14 cellular contexts compared by ENCODE assay signal in the genomic region with DNA sequence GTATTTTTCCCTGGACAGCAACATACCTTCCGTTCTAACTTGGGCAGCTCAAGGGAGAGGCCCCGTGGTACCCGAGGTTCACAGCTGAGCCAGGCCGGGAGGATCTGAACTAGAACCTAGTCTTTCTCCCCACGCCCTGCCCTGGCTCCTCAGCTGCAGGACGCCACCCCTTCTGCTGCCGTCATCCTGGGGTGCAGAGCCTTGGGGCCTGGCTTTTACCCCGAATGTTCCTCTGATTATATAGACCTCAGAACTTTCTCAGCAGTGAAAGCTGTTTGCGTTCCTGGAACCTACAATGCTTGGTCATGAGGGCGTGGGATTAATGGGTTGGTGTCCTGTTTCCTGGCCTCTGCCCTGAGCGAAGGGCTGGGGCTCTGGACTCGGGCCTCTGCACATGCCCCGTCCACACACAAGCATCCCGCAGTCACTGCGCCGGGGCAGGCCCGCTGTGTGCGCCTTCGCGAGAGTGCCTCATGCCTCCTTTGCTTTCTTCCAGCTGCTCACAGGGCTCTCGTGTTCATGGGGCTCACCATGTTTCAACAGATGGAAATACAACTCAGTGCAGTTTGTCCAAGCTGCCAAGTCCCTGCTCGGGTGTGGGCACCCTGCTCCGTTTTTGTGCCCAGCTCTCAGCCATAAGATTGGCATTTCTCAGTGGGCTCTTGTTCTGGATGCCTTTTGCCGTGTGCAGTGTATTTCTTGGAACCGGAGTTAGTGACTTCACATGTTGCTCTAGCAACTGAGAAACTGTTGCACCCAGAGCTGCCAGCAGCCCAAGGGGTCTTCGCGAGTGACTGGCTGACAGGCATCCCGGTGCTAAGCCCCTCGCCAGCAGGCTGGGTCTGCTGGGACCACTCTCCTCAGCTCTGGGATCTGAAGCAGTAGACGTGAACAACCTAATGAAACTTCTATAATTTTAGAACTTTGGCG. TPM values are rescaled to one million over a fixed set of nuclear protein-coding genes. Genes with fewer than 3 reads are reported as not detected.
DNase-seq lines count a peak whose midpoint lies in the region; ATAC-seq, FAIRE-seq and TF ChIP-seq lines count a peak whose summit lies in the region.
"Had no signal": no experiment of that assay in that cellular context is flagged by ENCODE, and none has a peak within 500 bp of the region (broad histone marks: within the 10 kb centered on the region; RNA-seq: fewer than 3 reads in every experiment).

No MANE protein-coding gene starts in this region.

- H3K27me3 ChIP-seq in endothelial cell of umbilical vein (ENCODE audit: control insufficient read depth in 2 of 2, insufficient read depth in 2 of 2, low read length in 2 of 2) = no peaks in the 10 kb centered on the region
- H3K27me3 ChIP-seq: upper lobe of right lung had no signal

- BruUV-seq in endothelial cell of umbilical vein (replicated peaks; lab: Mats Ljungman, UMichigan) = no TSS peak

- peaks cover 1% of the 10 kb centered on the region for H3K4me1 Mint-ChIP-seq in activated naive CD8-positive, alpha-beta T cell treated with anti-CD3 and anti-CD28 coated beads, Interleukin-2, amount 50 U/mL, for 24 hours

- ATAC-seq in HG02642 (IDR thresholded peaks at IDR 0.05; ENCODE audit: poor library complexity, unreplicated experiment) = no peak
- ATAC-seq in activated naive CD8-positive, alpha-beta T cell treated with anti-CD3 and anti-CD28 coated beads, Interleukin-2, amount 50 U/mL, for 24 hours = no peak
- ATAC-seq: upper lobe of right lung had no signal

- no peak for FAIRE-seq in endothelial cell of umbilical vein (lab: Jason Lieb, UNC)

- H3K36me3 ChIP-seq in endothelial cell of umbilical vein (ENCODE audit: control insufficient read depth in 2 of 2, extremely low read depth in 1 of 2, insufficient read depth in 2 of 2, low read length in 2 of 2) (no peaks in the 10 kb centered on the region), mesodermal cell (ENCODE audit: control insufficient read depth, insufficient read depth, low read length) (peaks cover 46% of the 10 kb centered on the region)
- H3K36me3 ChIP-seq: upper lobe of right lung had no signal

- H3K4me1 ChIP-seq in endothelial cell of umbilical vein (ENCODE audit: control insufficient read depth, extremely low read depth, insufficient read depth, low read length) (peaks cover 39% of the 10 kb centered on the region), mesodermal cell (ENCODE audit: control insufficient read depth, insufficient read depth, low read length, poor library complexity, severe bottlenecking) (peaks cover 61% of the 10 kb centered on the region)

- dilution Hi-C loops in endothelial cell of umbilical vein (cut with MboI; ENCODE audit: extremely low pct_ligation_motif_present, low sequenced_read_pairs) = no loop called here

- no peak overlapping the region for H3K4me2 ChIP-seq in endothelial cell of umbilical vein (ENCODE audit: insufficient read depth, low read length)

- no peak overlapping the region for H3K4me3 ChIP-seq in endothelial cell of umbilical vein (replicated peaks in 1 of 3; ENCODE audit: insufficient read depth in 1 of 3, low read depth in 1 of 3, low read length in 3 of 3)
- no peak overlapping the region for H3K4me3 ChIP-seq in mesodermal cell (ENCODE audit: extremely low read depth, insufficient read depth, low read length, poor library complexity, severe bottlenecking)
- H3K4me3 ChIP-seq: HAP-1, upper lobe of right lung had no signal

- H3K4me3 Mint-ChIP-seq in activated naive CD8-positive, alpha-beta T cell treated with anti-CD3 and anti-CD28 coated beads, Interleukin-2, amount 50 U/mL, for 24 hours = no peak overlapping the region
- H3K4me3 Mint-ChIP-seq: B cell had no signal

- H3K9me1 ChIP-seq in endothelial cell of umbilical vein (replicated peaks; ENCODE audit: control insufficient read depth, extremely low read depth, insufficient read depth, low read length) = no peaks in the 10 kb centered on the region

- 92 to 93% methylated on average over 28 to 30 of the region's 31 CpGs for WGBS in mesodermal cell (ENCODE audit: insufficient coverage in 2 of 2), 2 experiments

- H3K27me3 Mint-ChIP-seq in activated naive CD8-positive, alpha-beta T cell treated with anti-CD3 and anti-CD28 coated beads, Interleukin-2, amount 50 U/mL, for 24 hours = peaks cover 2% of the 10 kb centered on the region

- POLR2A ChIA-PET in RWPE1 (lab: Yijun Ruan, JAX; ENCODE audit: low non-redundant PET) = no interaction called here
- POLR2A ChIA-PET in endothelial cell of umbilical vein (lab: Charles Lee) = no interaction called here

- no peaks in the 10 kb centered on the region for H4K20me1 ChIP-seq in endothelial cell of umbilical vein (replicated peaks; ENCODE audit: control insufficient read depth, extremely low read depth, insufficient read depth, low read length)

- CTCF ChIA-PET in RWPE1 (lab: Yijun Ruan, JAX) (interaction anchor here (0.7 kb wide), 1 partner anchor 14 kb away, joined by 3 read pairs; no protein-coding TSS in a partner anchor), endothelial cell of umbilical vein (lab: Charles Lee) (interaction anchor here (1.8 to 2.1 kb wide), 3 partner anchors 9 to 579 kb away, joined by 4 to 9 read pairs (median 9); partner anchors contain the start of gene SYNM)

- no peaks in the 10 kb centered on the region for H3K9me3 Mint-ChIP-seq in activated naive CD8-positive, alpha-beta T cell treated with anti-CD3 and anti-CD28 coated beads, Interleukin-2, amount 50 U/mL, for 24 hours

- no peak overlapping the region for H3K27ac Mint-ChIP-seq in activated naive CD8-positive, alpha-beta T cell treated with anti-CD3 and anti-CD28 coated beads, Interleukin-2, amount 50 U/mL, for 24 hours
- H3K27ac Mint-ChIP-seq: B cell had no signal

- no peaks in the 10 kb centered on the region for H3K36me3 Mint-ChIP-seq in activated naive CD8-positive, alpha-beta T cell treated with anti-CD3 and anti-CD28 coated beads, Interleukin-2, amount 50 U/mL, for 24 hours (ENCODE audit: low read depth)

- H3K79me2 ChIP-seq in endothelial cell of umbilical vein (ENCODE audit: control insufficient read depth, insufficient read depth, low read length) = no peaks in the 10 kb centered on the region

- peak overlapping the region; percentile 39 for H2AFZ ChIP-seq in endothelial cell of umbilical vein (ENCODE audit: low read depth, low read length)

- no peak overlapping the region for H3K9ac ChIP-seq in endothelial cell of umbilical vein (replicated peaks; ENCODE audit: extremely low read depth, insufficient read depth, low read length)

- H3K27ac ChIP-seq in RWPE1 (peak overlapping the region; percentile 94), endothelial cell of umbilical vein (ENCODE audit: insufficient read depth, low read depth, low read length) (peak overlapping the region; percentile 88), mesodermal cell (ENCODE audit: low read depth, low read length, severe bottlenecking) (peak overlapping the region; percentile 97), substantia nigra (ENCODE audit: low read depth, low read length, poor library complexity, severe bottlenecking) (peak overlapping the region; percentile 28)
- H3K27ac ChIP-seq: upper lobe of right lung had no signal

- no peak for TF ChIP-seq POLR2A in endothelial cell of umbilical vein (IDR thresholded peaks at IDR 0.05; ENCODE audit: low read depth, low read length)

- no peak for TF ChIP-seq CTCF in RWPE1 (conservative IDR thresholded peaks at IDR 0.05; ENCODE audit: low read depth)
- TF ChIP-seq CTCF in endothelial cell of umbilical vein (IDR thresholded peaks at IDR 0.05; ENCODE audit: extremely low read depth in 1 of 2, insufficient read depth in 1 of 2, low read depth in 1 of 2, low read length in 2 of 2) = no peak

- H3K9me3 ChIP-seq in endothelial cell of umbilical vein (replicated peaks; ENCODE audit: control insufficient read depth, insufficient read depth, low read length) (no peaks in the 10 kb centered on the region), mesodermal cell (ENCODE audit: control insufficient read depth, low read length) (no peaks in the 10 kb centered on the region)
- H3K9me3 ChIP-seq: HAP-1, upper lobe of right lung had no signal

- intact Hi-C loops in endothelial cell of umbilical vein (cut with micrococcal nuclease) = no loop called here

- DNase-seq in RWPE1 (ENCODE audit: low spot score) (no peak), endothelial cell of umbilical vein (ENCODE audit: low read depth, low spot score) (peak; percentile 40), substantia nigra (lab: John Stamatoyannopoulos, UW) (peak in 2 of 49 donors; percentile 29 to 31), HK-2 (ENCODE audit: unreplicated experiment) (no peak), NCI-H345 treated with DMSO at 0.1 percent for 48 hours (lab: John Stamatoyannopoulos, UW; ENCODE audit: unreplicated experiment) (no peak)
- DNase-seq in activated naive CD8-positive, alpha-beta T cell treated with anti-CD3 and anti-CD28 coated beads, Interleukin-2, amount 50 U/mL, for 24 hours = no peak
- DNase-seq: activated effector memory CD4-positive, alpha-beta T cell treated with anti-CD3 and anti-CD28 coated beads, Interleukin-2, amount 50 U/mL, for 16 hours; central memory CD4-positive, alpha-beta T cell; DMS79; upper lobe of right lung had no signal

TF ChIP-seq in endothelial cell of umbilical vein, 7 proteins besides CTCF, POLR2A, EP300 and RAD21:
- TF ChIP-seq GATA2 (IDR thresholded peaks at IDR 0.05; ENCODE audit: insufficient read depth, insufficient read length, low read depth, low read length) = no peak

RNA-seq across cellular contexts. Expression of gene SYNM, which starts 20.4 kb away (rescaled TPM):
- 10.2 and 20.4 TPM in 2 replicates for total RNA-seq in endothelial cell of umbilical vein
- polyA plus RNA-seq in endothelial cell of umbilical vein = 2.7 and 3.7 TPM in 2 replicates
- 2.4 and 2.5 TPM in 2 replicates for polyA plus RNA-seq in endothelial cell of umbilical vein (2011; cell fraction: cytosol; rRNA removed)
- 6.9 and 7.4 TPM in 2 replicates for polyA plus RNA-seq in endothelial cell of umbilical vein (2011; cell fraction: nucleus; rRNA removed)
- polyA plus RNA-seq in endothelial cell of umbilical vein (2012) = 3.8 and 7.3 TPM in 2 replicates
- polyA minus RNA-seq in endothelial cell of umbilical vein = 7.1 and 7.4 TPM in 2 replicates
- polyA minus RNA-seq in endothelial cell of umbilical vein (2011; cell fraction: cytosol; rRNA and poly(A)+ RNA removed) = 21.7 TPM
- 3.9 and 5.2 TPM in 2 replicates for polyA minus RNA-seq in endothelial cell of umbilical vein (2011; cell fraction: nucleus; rRNA and poly(A)+ RNA removed)
- 12.7 TPM for polyA plus RNA-seq in mesodermal cell (2013, experiment 1 of 2)
- 13.1 TPM for polyA plus RNA-seq in mesodermal cell (2013, experiment 2 of 2)

Comparison
In these comparisons a context has a peak if more than half of its experiments do, and no peak if none do; other contexts are left out.
1. H3K27ac ChIP-seq: peak in every context shown above with its lines; median percentile 97 in mesodermal cell; 94 in RWPE1; 88 in endothelial cell of umbilical vein; 28 in substantia nigra.